In genomic region chr5:177447611-177448243, GRCh38 we compare ENCODE assay signal across 8 cellular contexts. TPM values are rescaled to one million over a fixed set of nuclear protein-coding genes. Genes with fewer than 3 reads are reported as not detected.
DNase-seq lines count a peak whose midpoint lies in the region; ATAC-seq, FAIRE-seq and TF ChIP-seq lines count a peak whose summit lies in the region.

No MANE protein-coding gene starts in this region.

- no peaks in the 10 kb centered on the region for H3K27me3 Mint-ChIP-seq in memory B cell

- H3K9me3 Mint-ChIP-seq in memory B cell: no peaks in the 10 kb centered on the region

- peak; percentile 40 to 55 for DNase-seq in AML-193 (lab: John Stamatoyannopoulos, UW)
- no peak for DNase-seq in memory B cell (ENCODE audit: low spot score in 2 of 2)
- peak; percentile 91 for DNase-seq in urothelium cell line (ENCODE audit: low spot score)
- DNase-seq in NAMALWA (ENCODE audit: low spot score): no peak

- no peaks in the 10 kb centered on the region for H3K36me3 ChIP-seq in ectodermal cell (ENCODE audit: control insufficient read depth, insufficient read depth, low read length)

- ATAC-seq in memory B cell (ENCODE audit: low read depth): no peak
- ATAC-seq in GM19035 (IDR thresholded peaks at IDR 0.05; ENCODE audit: unreplicated experiment): no peak

- peak overlapping the region; percentile 84 for H3K27ac Mint-ChIP-seq in memory B cell

- H3K4me1 Mint-ChIP-seq in memory B cell: peaks cover 39% of the 10 kb centered on the region

- H3K27ac ChIP-seq in ectodermal cell (ENCODE audit: insufficient read depth, low read depth, low read length, poor library complexity, severe bottlenecking): peak overlapping the region; percentile 87

- H3K4me3 ChIP-seq in ectodermal cell (ENCODE audit: insufficient read depth, low read depth, low read length): peak overlapping the region; percentile 49

- 8 to 9% methylated on average over 23 of the region's 23 CpGs for WGBS in ectodermal cell, 2 experiments

- FAIRE-seq in urothelium cell line (lab: Jason Lieb, UNC): peak; percentile 53

- peaks cover under 1% of the 10 kb centered on the region for H3K36me3 Mint-ChIP-seq in memory B cell

- TF ChIP-seq POLR2A in GM18951 (IDR thresholded peaks at IDR 0.05; ENCODE audit: extremely low read depth, insufficient read depth, insufficient read length) (peak; percentile 17), Raji (IDR thresholded peaks at IDR 0.05; ENCODE audit: insufficient read depth, low read depth, low read length) (peak; percentile 45; the same call in 1 of the 2 replicates)

- peaks cover 24% of the 10 kb centered on the region for H3K4me1 ChIP-seq in ectodermal cell (ENCODE audit: control insufficient read depth, insufficient read depth, low read length)

- H3K27me3 ChIP-seq in ectodermal cell (ENCODE audit: control insufficient read depth, insufficient read depth, low read length, poor library complexity, severe bottlenecking): no peaks in the 10 kb centered on the region

- in situ Hi-C loops in GM18951 (cut with MboI; ENCODE audit: low sequenced_read_pairs, unreplicated experiment): no loop called here

- H3K9me3 ChIP-seq in ectodermal cell (ENCODE audit: control insufficient read depth, low read length): no peaks in the 10 kb centered on the region

- H3K4me3 Mint-ChIP-seq in memory B cell: peak overlapping the region; percentile 65

RNA-seq across cellular contexts. Expression of gene PRR7, which starts 1.1 kb away (rescaled TPM):
- polyA plus RNA-seq in ectodermal cell (2013, experiment 1 of 4): 16.6 TPM
- 13.0 TPM for polyA plus RNA-seq in ectodermal cell (2013, experiment 2 of 4)
- polyA plus RNA-seq in ectodermal cell (2013, experiment 3 of 4): 13.3 TPM
- polyA plus RNA-seq in ectodermal cell (2013, experiment 4 of 4): 16.5 TPM

RNA-seq across cellular contexts. Expression of gene GRK6, which starts 21.3 kb away (rescaled TPM):
- 34.2 TPM for polyA plus RNA-seq in ectodermal cell (2013, experiment 1 of 4)
- 34.6 TPM for polyA plus RNA-seq in ectodermal cell (2013, experiment 2 of 4)
- polyA plus RNA-seq in ectodermal cell (2013, experiment 3 of 4): 25.3 TPM
- polyA plus RNA-seq in ectodermal cell (2013, experiment 4 of 4): 27.2 TPM

RNA-seq across cellular contexts. Expression of gene DBN1, which starts 25.7 kb away (rescaled TPM):
- polyA plus RNA-seq in ectodermal cell (2013, experiment 1 of 4): 451 TPM
- 443 TPM for polyA plus RNA-seq in ectodermal cell (2013, experiment 2 of 4)
- 312 TPM for polyA plus RNA-seq in ectodermal cell (2013, experiment 3 of 4)
- 341 TPM for polyA plus RNA-seq in ectodermal cell (2013, experiment 4 of 4)

RNA-seq across cellular contexts. Expression of gene F12, which starts 38.4 kb away (rescaled TPM):
- polyA plus RNA-seq in ectodermal cell (2013, experiment 1 of 4): 0.78 TPM
- polyA plus RNA-seq in ectodermal cell (2013, experiment 2 of 4): 0.41 TPM
- 0.43 TPM for polyA plus RNA-seq in ectodermal cell (2013, experiment 3 of 4)
- polyA plus RNA-seq in ectodermal cell (2013, experiment 4 of 4): 1.0 TPM

RNA-seq across cellular contexts. Expression of gene PFN3, which starts 47.3 kb away (rescaled TPM):
- not detected for polyA plus RNA-seq in ectodermal cell (2013, experiment 1 of 4)
- not detected for polyA plus RNA-seq in ectodermal cell (2013, experiment 2 of 4)
- not detected for polyA plus RNA-seq in ectodermal cell (2013, experiment 3 of 4)
- polyA plus RNA-seq in ectodermal cell (2013, experiment 4 of 4): not detected

Comparison
In these comparisons a context has a peak if more than half of its experiments do, and no peak if none do; other contexts are left out.
1. DNase-seq: peak in AML-193 (2 of 2) and urothelium cell line (single experiment); none in memory B cell (0 of 2) and NAMALWA (single experiment).